21 cellular contexts compared by ENCODE assay signal in the genomic region with DNA sequence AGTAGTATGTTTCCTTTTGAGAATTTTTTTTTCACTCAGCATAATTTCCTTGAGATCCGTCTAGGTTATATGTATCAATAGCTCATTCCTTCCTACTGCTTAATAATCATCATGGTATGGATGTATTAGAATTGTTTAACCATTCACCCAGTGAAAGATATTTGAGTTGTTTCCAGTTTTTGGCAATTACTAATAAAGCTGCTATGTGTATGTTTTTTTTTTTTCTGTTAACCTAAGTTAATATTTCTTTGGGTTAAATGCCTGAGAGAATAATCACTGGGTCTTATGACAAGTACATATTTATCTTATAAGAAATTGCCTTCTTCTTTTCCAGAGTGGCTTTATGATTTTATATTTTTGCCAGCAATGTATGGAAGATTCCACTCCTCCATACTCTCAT.
"Had no signal": no experiment of that assay in that cellular context is flagged by ENCODE, and none has a peak within 500 bp of the region (broad histone marks: within the 10 kb centered on the region; RNA-seq: fewer than 3 reads in every experiment).

No MANE protein-coding gene starts in this region.

- DNase-seq: activated CD4-positive, alpha-beta T cell treated with anti-CD3 and anti-CD28 coated beads, Interleukin-2, amount 50 U/mL, for 1 hour; activated CD4-positive, CD25-positive, alpha-beta regulatory T cell; activated gamma-delta T cell treated with Interleukin-2 at 50 U/mL for 16 hours; activated naive CD8-positive, alpha-beta T cell treated with anti-CD3 and anti-CD28 coated beads for 36 hours; activated T-cell treated with anti-CD3 and anti-CD28 coated beads, Interleukin-2, amount 50 U/mL, for 4 hours; central memory CD4-positive, alpha-beta T cell; effector memory CD4-positive, alpha-beta T cell; glutamatergic neuron; immature natural killer cell; left colon; occipital lobe; psoas muscle; right lobe of liver; spleen; stimulated activated CD4-positive, alpha-beta T cell treated with anti-CD3 and anti-CD28 coated beads, Interleukin-1b, Interleukin-23, amount 100 ng/mL, for 48 hours; T-helper 2 cell; tibial artery had no signal

- H3K9me3 ChIP-seq: ascending aorta, right lobe of liver, spleen, tibial artery, vagina had no signal

- H3K27me3 Mint-ChIP-seq: activated naive CD8-positive, alpha-beta T cell treated with anti-CD3 and anti-CD28 coated beads for 36 hours; stimulated activated memory B cell treated with anti-CD40 and anti-IgM and Interleukin-4, amounts not matched to agents 10 μg/mL and 1 μg/mL and 100 μg/mL, for 72 hours had no signal

- H3K4me3 Mint-ChIP-seq: activated naive CD8-positive, alpha-beta T cell treated with anti-CD3 and anti-CD28 coated beads for 36 hours; activated T-cell treated with anti-CD3 and anti-CD28 coated beads, Interleukin-2, amount 50 U/mL, for 4 hours; immature natural killer cell; nephron; stimulated activated memory B cell treated with anti-CD40 and anti-IgM and Interleukin-4, amounts not matched to agents 10 μg/mL and 1 μg/mL and 100 μg/mL, for 72 hours had no signal

- H3K36me3 ChIP-seq: ascending aorta, right lobe of liver, spleen, tibial artery, vagina had no signal

- H3K27ac Mint-ChIP-seq: activated naive CD8-positive, alpha-beta T cell treated with anti-CD3 and anti-CD28 coated beads for 36 hours; immature natural killer cell; nephron; stimulated activated memory B cell treated with anti-CD40 and anti-IgM and Interleukin-4, amounts not matched to agents 10 μg/mL and 1 μg/mL and 100 μg/mL, for 72 hours had no signal

- H3K4me3 ChIP-seq: ascending aorta, psoas muscle, right lobe of liver, spleen, tibial artery, vagina had no signal

- H3K4me1 ChIP-seq: ascending aorta, psoas muscle, right lobe of liver, spleen, vagina had no signal

- H3K36me3 Mint-ChIP-seq: activated naive CD8-positive, alpha-beta T cell treated with anti-CD3 and anti-CD28 coated beads for 36 hours; immature natural killer cell; stimulated activated memory B cell treated with anti-CD40 and anti-IgM and Interleukin-4, amounts not matched to agents 10 μg/mL and 1 μg/mL and 100 μg/mL, for 72 hours had no signal

- H3K27me3 ChIP-seq: ascending aorta, right lobe of liver, spleen, tibial artery, vagina had no signal

- H3K4me1 Mint-ChIP-seq: activated naive CD8-positive, alpha-beta T cell treated with anti-CD3 and anti-CD28 coated beads for 36 hours; immature natural killer cell; stimulated activated memory B cell treated with anti-CD40 and anti-IgM and Interleukin-4, amounts not matched to agents 10 μg/mL and 1 μg/mL and 100 μg/mL, for 72 hours had no signal

- ATAC-seq: activated T-cell treated with anti-CD3 and anti-CD28 coated beads, Interleukin-2, amount 50 U/mL, for 4 hours; left colon; psoas muscle; right lobe of liver; stimulated activated memory B cell treated with anti-CD40 and anti-IgM and Interleukin-4, amounts not matched to agents 10 μg/mL and 1 μg/mL and 100 μg/mL, for 72 hours had no signal

- H3K9me3 Mint-ChIP-seq: activated naive CD8-positive, alpha-beta T cell treated with anti-CD3 and anti-CD28 coated beads for 36 hours; activated T-cell treated with anti-CD3 and anti-CD28 coated beads, Interleukin-2, amount 50 U/mL, for 4 hours; stimulated activated memory B cell treated with anti-CD40 and anti-IgM and Interleukin-4, amounts not matched to agents 10 μg/mL and 1 μg/mL and 100 μg/mL, for 72 hours had no signal

- H3K27ac ChIP-seq: ascending aorta, psoas muscle, right lobe of liver, spleen, tibial artery, vagina had no signal
